Comparison of ENCODE assay signal across 8 cellular contexts in the genomic region with DNA sequence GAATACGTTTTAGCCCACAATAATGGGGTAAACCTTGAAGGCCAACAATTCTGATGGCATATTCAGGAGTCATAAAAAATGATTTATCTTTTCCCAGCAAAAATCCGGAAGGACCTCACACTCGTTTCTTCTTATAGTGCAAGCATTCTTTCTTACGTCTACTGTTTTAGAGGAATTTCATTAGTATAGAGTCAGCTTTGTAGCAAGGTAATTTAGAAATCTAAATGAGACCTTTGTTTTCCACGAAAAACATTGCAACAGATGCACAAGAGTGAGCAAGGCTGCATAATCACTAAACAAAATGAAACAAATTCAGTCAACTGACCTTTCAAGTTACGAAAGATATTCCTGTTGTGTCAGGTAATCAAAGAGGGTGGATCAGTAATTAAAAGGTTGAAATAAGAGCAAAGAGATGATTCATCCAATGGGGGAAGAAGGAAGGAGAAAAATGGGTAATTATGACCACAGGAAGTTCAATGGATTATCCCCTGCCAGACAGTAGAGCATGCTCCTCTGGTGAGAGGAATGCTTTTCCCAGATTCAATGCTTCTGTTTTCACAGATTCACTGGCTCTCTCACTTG. TPM values are rescaled to one million over a fixed set of nuclear protein-coding genes. Genes with fewer than 3 reads are reported as not detected.
DNase-seq lines count a peak whose midpoint lies in the region; ATAC-seq, FAIRE-seq and TF ChIP-seq lines count a peak whose summit lies in the region.

No MANE protein-coding gene starts in this region.

- H4K20me1 ChIP-seq in HCT116 (ENCODE audit: insufficient read depth) = peaks cover 34% of the 10 kb centered on the region
- peaks cover 30% of the 10 kb centered on the region for H4K20me1 ChIP-seq in keratinocyte (ENCODE audit: control insufficient read depth, extremely low read depth, insufficient read depth, low read length)

- peak overlapping the region; percentile 93 for H3K27ac ChIP-seq in HCT116 (ENCODE audit: low read depth, low read length)
- H3K27ac ChIP-seq in keratinocyte (ENCODE audit: control insufficient read depth, insufficient read depth, low read length) = peak overlapping the region; percentile 99
- H3K27ac ChIP-seq in testis = peak overlapping the region; percentile 100

- 15 to 23% methylated on average over 6 of the region's 6 CpGs for WGBS in testis, 2 donors

- ATAC-seq in HCT116 = no peak
- ATAC-seq in activated CD8-positive, alpha-beta T cell treated with anti-CD3 and anti-CD28 coated beads, Interleukin-2, amount 10 ng/mL, durations not matched to agents 7 days and 5 days = no peak
- ATAC-seq in HG03521 (IDR thresholded peaks at IDR 0.05; ENCODE audit: unreplicated experiment) = no peak
- ATAC-seq in GM21576 (IDR thresholded peaks at IDR 0.05; ENCODE audit: unreplicated experiment) = no peak

- H3K4me1 ChIP-seq in HCT116 (ENCODE audit: control insufficient read depth in 1 of 2, insufficient read depth in 2 of 2, low read length in 2 of 2) (peaks cover 12 to 28% of the 10 kb centered on the region in 2 experiments), keratinocyte (ENCODE audit: control insufficient read depth, extremely low read depth, insufficient read depth, low read length) (peaks cover 30% of the 10 kb centered on the region), testis (peaks cover 27% of the 10 kb centered on the region)

- H3K4me3 ChIP-seq in HCT116 (replicated peaks in 1 of 2; ENCODE audit: low read depth in 1 of 2, low read length in 2 of 2) = peak overlapping the region; percentile 80 to 97
- H3K4me3 ChIP-seq in keratinocyte (ENCODE audit: control insufficient read depth in 2 of 3, extremely low read depth in 1 of 3, insufficient read depth in 2 of 3, low read depth in 1 of 3, low read length in 3 of 3) = peak overlapping the region; percentile 79 to 99 (median 94)
- H3K4me3 ChIP-seq in testis = peak overlapping the region; percentile 100

- dilution Hi-C loops in keratinocyte (cut with MboI; ENCODE audit: extremely low pct_ligation_motif_present, low sequenced_read_pairs) = no loop called here

- H3K9me3 ChIP-seq in HCT116 (ENCODE audit: control insufficient read depth in 1 of 2, insufficient read depth in 1 of 2, low read depth in 1 of 2, low read length in 2 of 2) = no peaks in the 10 kb centered on the region
- H3K9me3 ChIP-seq in keratinocyte (ENCODE audit: control insufficient read depth, low read depth, low read length) = no peaks in the 10 kb centered on the region
- H3K9me3 ChIP-seq in testis = no peaks in the 10 kb centered on the region

- H3K9me2 ChIP-seq in HCT116 (ENCODE audit: insufficient read depth) = no peaks in the 10 kb centered on the region

- H3K27ac Mint-ChIP-seq in activated CD8-positive, alpha-beta T cell treated with anti-CD3 and anti-CD28 coated beads, Interleukin-2, amount 10 ng/mL, durations not matched to agents 7 days and 5 days = peak overlapping the region; percentile 100

- POLR2A ChIA-PET in HCT116 (lab: Charles Lee) = no interaction called here
- POLR2A ChIA-PET in activated CD8-positive, alpha-beta T cell treated with anti-CD3 and anti-CD28 coated beads, Interleukin-2, amount 10 ng/mL, durations not matched to agents 7 days and 5 days (lab: Charles Lee) = interaction anchor here (0.9 to 1.6 kb wide), 5 partner anchors 9 to 247 kb away, joined by 4 to 8 read pairs (median 4); a partner anchor contains a TSS

- intact Hi-C loops in HCT116 (cut with micrococcal nuclease) (loop anchor here (5.0 to 10.0 kb wide), 2 partner anchors 286 to 411 kb away; no protein-coding TSS in a partner anchor), testis (cut with DNase I; ENCODE audit: low total_unique reads) (no loop called here)

- peaks cover 44% of the 10 kb centered on the region for H3K79me2 ChIP-seq in HCT116 (ENCODE audit: insufficient read depth, low read length)
- H3K79me2 ChIP-seq in keratinocyte (ENCODE audit: control insufficient read depth, insufficient read depth, low read length) = peaks cover 44% of the 10 kb centered on the region

- H3K4me3 Mint-ChIP-seq in activated CD8-positive, alpha-beta T cell treated with anti-CD3 and anti-CD28 coated beads, Interleukin-2, amount 10 ng/mL, durations not matched to agents 7 days and 5 days = peak overlapping the region; percentile 100

- H3K4me2 ChIP-seq in HCT116 (ENCODE audit: low read length) (peak overlapping the region; percentile 89), keratinocyte (ENCODE audit: control insufficient read depth, extremely low read depth, insufficient read depth, low read depth, low read length) (peak overlapping the region; percentile 90)

- CTCF ChIA-PET in HCT116 (lab: Charles Lee) = no interaction called here
- CTCF ChIA-PET in activated CD8-positive, alpha-beta T cell treated with anti-CD3 and anti-CD28 coated beads, Interleukin-2, amount 10 ng/mL, durations not matched to agents 7 days and 5 days (lab: Charles Lee) = interaction anchor here (1.2 kb wide), 2 partner anchors 10 to 88 kb away, joined by 3 to 4 read pairs; a partner anchor contains a TSS

- FAIRE-seq in keratinocyte (lab: Jason Lieb, UNC) = no peak

- RAD21 ChIA-PET in HCT116 (lab: Charles Lee; ENCODE audit: low non-redundant PET in 1 of 2, low total read pairs in 2 of 2, uncharacterized antibody in 2 of 2, unreplicated experiment in 2 of 2) = no interaction called here

- DNase-seq in AG08396 (ENCODE audit: low spot score) (peak; percentile 6), HCT116 (ENCODE audit: low read depth, low spot score) (no peak), keratinocyte (ENCODE audit: low read depth, low spot score) (no peak), testis (no peak), NCI-H510A (lab: John Stamatoyannopoulos, UW) (no peak)
- DNase-seq in activated CD8-positive, alpha-beta T cell treated with anti-CD3 and anti-CD28 coated beads, Interleukin-2, amount 10 ng/mL, durations not matched to agents 7 days and 5 days = no peak

- no peak for TF ChIP-seq CTCF in HCT116 (IDR thresholded peaks at IDR 0.05 in 2 of 3, conservative IDR thresholded peaks at IDR 0.05 in 1 of 3; ENCODE audit: borderline replicate concordance in 1 of 3, insufficient read depth in 1 of 3, low read depth in 2 of 3, low read length in 2 of 3)
- no peak for TF ChIP-seq CTCF in keratinocyte (optimal IDR thresholded peaks at IDR 0.05 in 1 of 3, IDR thresholded peaks at IDR 0.05 in 1 of 3, conservative IDR thresholded peaks at IDR 0.05 in 1 of 3; ENCODE audit: extremely low read depth in 1 of 3, insufficient read depth in 2 of 3, low read length in 3 of 3)
- no peak for TF ChIP-seq CTCF in testis (IDR thresholded peaks at IDR 0.05)

- H3K9ac ChIP-seq in HCT116 (ENCODE audit: low read length) (peak overlapping the region; percentile 100), keratinocyte (ENCODE audit: control insufficient read depth, extremely low read depth, insufficient read depth, low read length) (peak overlapping the region; percentile 100)

- H3K27me3 ChIP-seq in HCT116 (ENCODE audit: insufficient read depth, low read length) (no peaks in the 10 kb centered on the region), keratinocyte (ENCODE audit: control insufficient read depth, extremely low read depth, insufficient read depth, low read length) (no peaks in the 10 kb centered on the region), testis (no peaks in the 10 kb centered on the region)

- TF ChIP-seq POLR2A in HCT116 (IDR thresholded peaks at IDR 0.05; ENCODE audit: borderline replicate concordance, extremely low read depth, insufficient read depth, insufficient read length) = no peak
- TF ChIP-seq POLR2A in testis (IDR thresholded peaks at IDR 0.05) = no peak

- no peak for TF ChIP-seq RAD21 in HCT116 (IDR thresholded peaks at IDR 0.05; ENCODE audit: low read depth)

- H3K9me3 Mint-ChIP-seq in activated CD8-positive, alpha-beta T cell treated with anti-CD3 and anti-CD28 coated beads, Interleukin-2, amount 10 ng/mL, durations not matched to agents 7 days and 5 days (ENCODE audit: insufficient read depth) = peaks cover 7% of the 10 kb centered on the region

- H2AFZ ChIP-seq in HCT116 (ENCODE audit: low read depth, low read length, poor library complexity, severe bottlenecking) (peak overlapping the region; percentile 92), keratinocyte (ENCODE audit: control insufficient read depth, low read length) (peak overlapping the region; percentile 83)

- peaks cover 40% of the 10 kb centered on the region for H3K36me3 Mint-ChIP-seq in activated CD8-positive, alpha-beta T cell treated with anti-CD3 and anti-CD28 coated beads, Interleukin-2, amount 10 ng/mL, durations not matched to agents 7 days and 5 days (ENCODE audit: low read depth)

- no peaks in the 10 kb centered on the region for H3K27me3 Mint-ChIP-seq in activated CD8-positive, alpha-beta T cell treated with anti-CD3 and anti-CD28 coated beads, Interleukin-2, amount 10 ng/mL, durations not matched to agents 7 days and 5 days (ENCODE audit: low read depth)

- peaks cover 2% of the 10 kb centered on the region for H3K9me1 ChIP-seq in keratinocyte (ENCODE audit: control insufficient read depth, extremely low read depth, insufficient read depth, low read length)

- BruUV-seq in HCT116 (replicated peaks; lab: Mats Ljungman, UMichigan) = TSS peak; percentile 81

- no peaks in the 10 kb centered on the region; a peak in 1 of 4 replicates for H3K36me3 ChIP-seq in HCT116 (ENCODE audit: control insufficient read depth in 1 of 2, insufficient read depth in 2 of 2, low read length in 2 of 2)
- peaks cover 0 to 3% of the 10 kb centered on the region in 2 experiments for H3K36me3 ChIP-seq in keratinocyte (ENCODE audit: control insufficient read depth in 2 of 2, extremely low read depth in 1 of 2, insufficient read depth in 2 of 2, low read length in 2 of 2)
- no peaks in the 10 kb centered on the region for H3K36me3 ChIP-seq in testis (ENCODE audit: low read depth, missing control alignments)

- H3K4me1 Mint-ChIP-seq in activated CD8-positive, alpha-beta T cell treated with anti-CD3 and anti-CD28 coated beads, Interleukin-2, amount 10 ng/mL, durations not matched to agents 7 days and 5 days (ENCODE audit: low read depth) = peaks cover 41% of the 10 kb centered on the region

RNA-seq across cellular contexts. Expression of a gene that starts 0.6 kb away (rescaled TPM):
- total RNA-seq in HCT116 (2021; ENCODE audit: unreplicated experiment) (515 TPM), testis (100 to 1,000 TPM; 354 to 495 TPM)
- 295 and 321 TPM in 2 replicates for polyA plus RNA-seq in HCT116 (2012)
- 100 to 1,000 TPM; 359 to 362 TPM for total RNA-seq in activated CD8-positive, alpha-beta T cell treated with anti-CD3 and anti-CD28 coated beads, Interleukin-2, amount 10 ng/mL, durations not matched to agents 7 days and 5 days
- polyA plus RNA-seq in keratinocyte (190 to 268 TPM (median 249 TPM) in 3 replicates), testis (ENCODE audit: insufficient read depth, low read depth, low replicate concordance) (488 TPM)
- polyA plus RNA-seq in keratinocyte (2011; ENCODE audit: low read depth) = 315 TPM
- polyA plus RNA-seq in keratinocyte (2011; cell fraction: cytosol; rRNA removed) = 212 and 299 TPM in 2 replicates
- 156 and 198 TPM in 2 replicates for polyA plus RNA-seq in keratinocyte (2011; cell fraction: nucleus; rRNA removed)
- 260 and 325 TPM in 2 replicates for polyA plus RNA-seq in keratinocyte (2012; ENCODE audit: low replicate concordance)
- 123 to 484 TPM (median 383 TPM) in 3 replicates for polyA minus RNA-seq in keratinocyte
- polyA minus RNA-seq in keratinocyte (2011; cell fraction: cytosol; rRNA and poly(A)+ RNA removed) = 439 TPM
- polyA minus RNA-seq in keratinocyte (2011; cell fraction: nucleus; rRNA and poly(A)+ RNA removed) = 105 and 185 TPM in 2 replicates

RNA-seq across cellular contexts. Expression of a gene that starts 22.1 kb away (rescaled TPM):
- total RNA-seq in HCT116 (2021; ENCODE audit: unreplicated experiment) = 60.7 TPM
- 36.8 and 39.5 TPM in 2 replicates for polyA plus RNA-seq in HCT116 (2012)
- 10 to 100 TPM; 66.5 to 68.8 TPM for total RNA-seq in activated CD8-positive, alpha-beta T cell treated with anti-CD3 and anti-CD28 coated beads, Interleukin-2, amount 10 ng/mL, durations not matched to agents 7 days and 5 days
- 28.8 to 40.3 TPM (median 32.8 TPM) in 3 replicates for polyA plus RNA-seq in keratinocyte
- polyA plus RNA-seq in keratinocyte (2011; ENCODE audit: low read depth) = 24.4 TPM
- 29.1 and 38.3 TPM in 2 replicates for polyA plus RNA-seq in keratinocyte (2011; cell fraction: cytosol; rRNA removed)
- polyA plus RNA-seq in keratinocyte (2011; cell fraction: nucleus; rRNA removed) = 18.9 and 24.8 TPM in 2 replicates
- 38.5 and 45.9 TPM in 2 replicates for polyA plus RNA-seq in keratinocyte (2012; ENCODE audit: low replicate concordance)
- 7.2 to 46.4 TPM (median 26.6 TPM) in 3 replicates for polyA minus RNA-seq in keratinocyte
- polyA minus RNA-seq in keratinocyte (2011; cell fraction: cytosol; rRNA and poly(A)+ RNA removed) = 52.2 TPM
- 20.3 and 20.6 TPM in 2 replicates for polyA minus RNA-seq in keratinocyte (2011; cell fraction: nucleus; rRNA and poly(A)+ RNA removed)
- 10 to 100 TPM; 27.3 to 47.3 TPM for total RNA-seq in testis
- 27.3 TPM for polyA plus RNA-seq in testis (ENCODE audit: insufficient read depth, low read depth, low replicate concordance)

RNA-seq across cellular contexts. Expression of a gene that starts 41.8 kb away (rescaled TPM):
- total RNA-seq in HCT116 (2021; ENCODE audit: unreplicated experiment) = 48.0 TPM
- 11.3 and 13.7 TPM in 2 replicates for polyA plus RNA-seq in HCT116 (2012)
- total RNA-seq in activated CD8-positive, alpha-beta T cell treated with anti-CD3 and anti-CD28 coated beads, Interleukin-2, amount 10 ng/mL, durations not matched to agents 7 days and 5 days = 10 to 100 TPM; 50.3 to 51.7 TPM
- polyA plus RNA-seq in keratinocyte = 24.5 to 49.5 TPM (median 42.1 TPM) in 3 replicates
- 8.8 TPM for polyA plus RNA-seq in keratinocyte (2011; ENCODE audit: low read depth)
- 21.8 and 43.9 TPM in 2 replicates for polyA plus RNA-seq in keratinocyte (2011; cell fraction: cytosol; rRNA removed)
- polyA plus RNA-seq in keratinocyte (2011; cell fraction: nucleus; rRNA removed) = 14.3 and 18.5 TPM in 2 replicates
- polyA plus RNA-seq in keratinocyte (2012; ENCODE audit: low replicate concordance) = 14.6 and 36.7 TPM in 2 replicates
- polyA minus RNA-seq in keratinocyte = 17.6 to 68.7 TPM (median 32.0 TPM) in 3 replicates
- polyA minus RNA-seq in keratinocyte (2011; cell fraction: cytosol; rRNA and poly(A)+ RNA removed) = 29.4 TPM
- 11.4 and 22.3 TPM in 2 replicates for polyA minus RNA-seq in keratinocyte (2011; cell fraction: nucleus; rRNA and poly(A)+ RNA removed)
- total RNA-seq in testis = 10 to 100 TPM; 22.8 to 24.6 TPM
- polyA plus RNA-seq in testis (ENCODE audit: insufficient read depth, low read depth, low replicate concordance) = 17.4 TPM
